In the genomic region with DNA sequence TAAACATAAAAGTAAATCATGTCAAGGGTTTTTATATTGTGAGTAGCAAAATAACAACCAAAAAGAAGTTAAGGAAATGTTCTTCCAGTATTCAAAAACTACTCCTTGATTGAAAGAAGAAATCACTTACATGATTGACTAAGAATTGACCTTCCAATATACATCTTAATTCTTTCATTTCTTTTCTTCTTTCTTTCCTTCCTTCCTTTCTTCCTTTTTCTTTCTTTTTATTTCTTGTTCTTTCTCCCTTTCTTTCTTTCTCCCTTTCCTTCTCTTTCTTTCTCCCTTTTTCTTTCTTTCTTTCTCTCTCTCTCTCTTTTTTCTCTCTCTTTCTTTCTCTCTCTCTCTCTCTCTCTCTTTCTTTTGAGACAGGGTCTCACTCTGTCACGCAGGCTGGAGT, we compare ENCODE assay signal across 8 cellular contexts.
"Had no signal": no experiment of that assay in that cellular context is flagged by ENCODE, and none has a peak within 500 bp of the region (broad histone marks: within the 10 kb centered on the region; RNA-seq: fewer than 3 reads in every experiment).

No MANE protein-coding gene starts in this region.

- H2AFZ ChIP-seq: GM23248 had no signal

- H3K4me2 ChIP-seq: KMS-11 had no signal

- H3K36me3 ChIP-seq: HAP-1 had no signal

- ATAC-seq: HCT116 had no signal

- H3K27ac ChIP-seq: GM23248, KMS-11 had no signal

- FAIRE-seq: HTR-8/SVneo had no signal

- H3K9me3 ChIP-seq: HAP-1 had no signal

- DNase-seq: GM23248, GOT3, H7, KBM-7 had no signal

- H3K4me3 ChIP-seq: GM23248, HAP-1 had no signal

- H3K9ac ChIP-seq: GM23248, KMS-11 had no signal

- H3K4me1 ChIP-seq: HAP-1 had no signal
